In genomic region chr19:6372594-6373095, GRCh38 we compare ENCODE assay signal across 1 cellular context.
TF ChIP-seq lines count a peak whose summit lies in the region.

Gene ALKBH7, plus strand, starts transcription at chr19:6372794. Its CDS starts 27 bp downstream, at chr19:6372821.

TF ChIP-seq in HepG2, 621 proteins besides CTCF, POLR2A, EP300 and RAD21 (continued from another document and continues in another):
- TF ChIP-seq PAXIP1 (CRISPR knock-in tag; conservative IDR thresholded peaks at IDR 0.05) = 0 out of 2 replicates have a peak, but pooled peaks have one; percentile 39
- TF ChIP-seq FOXA3 (CRISPR knock-in tag; IDR thresholded peaks at IDR 0.05) = no peak
- TF ChIP-seq CBX5 (CRISPR knock-in tag; IDR thresholded peaks at IDR 0.05; ENCODE audit: borderline replicate concordance) = no peak
- TF ChIP-seq KDM5B (CRISPR knock-in tag; IDR thresholded peaks at IDR 0.05; ENCODE audit: borderline replicate concordance) = peak; percentile 77
- TF ChIP-seq POLR2AphosphoS5 (IDR thresholded peaks at IDR 0.05; ENCODE audit: low read depth, low read length) = peak; percentile 69
- TF ChIP-seq, protein P1, sequence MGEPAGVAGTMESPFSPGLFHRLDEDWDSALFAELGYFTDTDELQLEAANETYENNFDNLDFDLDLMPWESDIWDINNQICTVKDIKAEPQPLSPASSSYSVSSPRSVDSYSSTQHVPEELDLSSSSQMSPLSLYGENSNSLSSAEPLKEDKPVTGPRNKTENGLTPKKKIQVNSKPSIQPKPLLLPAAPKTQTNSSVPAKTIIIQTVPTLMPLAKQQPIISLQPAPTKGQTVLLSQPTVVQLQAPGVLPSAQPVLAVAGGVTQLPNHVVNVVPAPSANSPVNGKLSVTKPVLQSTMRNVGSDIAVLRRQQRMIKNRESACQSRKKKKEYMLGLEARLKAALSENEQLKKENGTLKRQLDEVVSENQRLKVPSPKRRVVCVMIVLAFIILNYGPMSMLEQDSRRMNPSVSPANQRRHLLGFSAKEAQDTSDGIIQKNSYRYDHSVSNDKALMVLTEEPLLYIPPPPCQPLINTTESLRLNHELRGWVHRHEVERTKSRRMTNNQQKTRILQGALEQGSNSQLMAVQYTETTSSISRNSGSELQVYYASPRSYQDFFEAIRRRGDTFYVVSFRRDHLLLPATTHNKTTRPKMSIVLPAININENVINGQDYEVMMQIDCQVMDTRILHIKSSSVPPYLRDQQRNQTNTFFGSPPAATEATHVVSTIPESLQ (CRISPR knock-in tag; conservative IDR thresholded peaks at IDR 0.05) = no peak
- no peak; the same call in 1 of the 2 replicates for TF ChIP-seq ZNF589 (CRISPR knock-in tag; conservative IDR thresholded peaks at IDR 0.05)
- no peak for TF ChIP-seq FUBP1 (CRISPR knock-in tag; IDR thresholded peaks at IDR 0.05; ENCODE audit: borderline replicate concordance)
- TF ChIP-seq, protein P2, sequence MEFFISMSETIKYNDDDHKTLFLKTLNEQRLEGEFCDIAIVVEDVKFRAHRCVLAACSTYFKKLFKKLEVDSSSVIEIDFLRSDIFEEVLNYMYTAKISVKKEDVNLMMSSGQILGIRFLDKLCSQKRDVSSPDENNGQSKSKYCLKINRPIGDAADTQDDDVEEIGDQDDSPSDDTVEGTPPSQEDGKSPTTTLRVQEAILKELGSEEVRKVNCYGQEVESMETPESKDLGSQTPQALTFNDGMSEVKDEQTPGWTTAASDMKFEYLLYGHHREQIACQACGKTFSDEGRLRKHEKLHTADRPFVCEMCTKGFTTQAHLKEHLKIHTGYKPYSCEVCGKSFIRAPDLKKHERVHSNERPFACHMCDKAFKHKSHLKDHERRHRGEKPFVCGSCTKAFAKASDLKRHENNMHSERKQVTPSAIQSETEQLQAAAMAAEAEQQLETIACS (CRISPR knock-in tag; IDR thresholded peaks at IDR 0.05) = 0 out of 2 replicates have a peak, but pooled peaks have one; percentile 10
- no peak for TF ChIP-seq ZBTB21 (CRISPR knock-in tag; IDR thresholded peaks at IDR 0.05)
- TF ChIP-seq, protein P3, sequence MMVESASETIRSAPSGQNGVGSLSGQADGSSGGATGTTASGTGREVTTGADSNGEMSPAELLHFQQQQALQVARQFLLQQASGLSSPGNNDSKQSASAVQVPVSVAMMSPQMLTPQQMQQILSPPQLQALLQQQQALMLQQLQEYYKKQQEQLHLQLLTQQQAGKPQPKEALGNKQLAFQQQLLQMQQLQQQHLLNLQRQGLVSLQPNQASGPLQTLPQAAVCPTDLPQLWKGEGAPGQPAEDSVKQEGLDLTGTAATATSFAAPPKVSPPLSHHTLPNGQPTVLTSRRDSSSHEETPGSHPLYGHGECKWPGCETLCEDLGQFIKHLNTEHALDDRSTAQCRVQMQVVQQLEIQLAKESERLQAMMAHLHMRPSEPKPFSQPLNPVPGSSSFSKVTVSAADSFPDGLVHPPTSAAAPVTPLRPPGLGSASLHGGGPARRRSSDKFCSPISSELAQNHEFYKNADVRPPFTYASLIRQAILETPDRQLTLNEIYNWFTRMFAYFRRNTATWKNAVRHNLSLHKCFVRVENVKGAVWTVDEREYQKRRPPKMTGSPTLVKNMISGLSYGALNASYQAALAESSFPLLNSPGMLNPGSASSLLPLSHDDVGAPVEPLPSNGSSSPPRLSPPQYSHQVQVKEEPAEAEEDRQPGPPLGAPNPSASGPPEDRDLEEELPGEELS (CRISPR knock-in tag; IDR thresholded peaks at IDR 0.05) = no peak
- no peak for TF ChIP-seq ZIK1 (CRISPR knock-in tag; IDR thresholded peaks at IDR 0.05; ENCODE audit: borderline replicate concordance, low read depth)
- peak; percentile 38; the same call in 1 of the 2 replicates for TF ChIP-seq FOXO1 (CRISPR knock-in tag; IDR thresholded peaks at IDR 0.05)
- TF ChIP-seq ZNF543 (CRISPR knock-in tag; IDR thresholded peaks at IDR 0.05) = peak; percentile 52; the same call in 1 of the 2 replicates
- TF ChIP-seq ZNF253 (CRISPR knock-in tag; IDR thresholded peaks at IDR 0.05; ENCODE audit: borderline replicate concordance) = peak; percentile 89; the same call in 1 of the 2 replicates
- peak; percentile 54; the same call in 1 of the 2 replicates for TF ChIP-seq ZNF776 (CRISPR knock-in tag; IDR thresholded peaks at IDR 0.05)
- TF ChIP-seq ZBTB8A (CRISPR knock-in tag; IDR thresholded peaks at IDR 0.05; ENCODE audit: borderline replicate concordance, low read depth) = no peak
- no peak for TF ChIP-seq ZNF280D (CRISPR knock-in tag; IDR thresholded peaks at IDR 0.05)
- TF ChIP-seq ZNF274 (CRISPR knock-in tag; IDR thresholded peaks at IDR 0.05) = peak; percentile 54; the same call in 1 of the 2 replicates
- no peak for TF ChIP-seq ZNF615 (CRISPR knock-in tag; IDR thresholded peaks at IDR 0.05; ENCODE audit: borderline replicate concordance)
- TF ChIP-seq BHLHE40 (IDR thresholded peaks at IDR 0.05; ENCODE audit: low read length) = no peak
- no peak for TF ChIP-seq ZNF382 (CRISPR knock-in tag; IDR thresholded peaks at IDR 0.05; ENCODE audit: borderline replicate concordance)
- TF ChIP-seq HCFC1 (IDR thresholded peaks at IDR 0.05; ENCODE audit: low read depth, low read length) = 0 out of 2 replicates have a peak, but pooled peaks have one; percentile 15
- no peak for TF ChIP-seq RORA (CRISPR knock-in tag; IDR thresholded peaks at IDR 0.05)
- TF ChIP-seq IKZF4 (CRISPR knock-in tag; IDR thresholded peaks at IDR 0.05; ENCODE audit: borderline replicate concordance, low read depth, not compliant biosample characterization) = peak; percentile 72
- no peak for TF ChIP-seq ZNF737 (CRISPR knock-in tag; IDR thresholded peaks at IDR 0.05; ENCODE audit: borderline replicate concordance)
- no peak for TF ChIP-seq LRRFIP1 (CRISPR knock-in tag; conservative IDR thresholded peaks at IDR 0.05)
- no peak for TF ChIP-seq FOXK2 (IDR thresholded peaks at IDR 0.05)
- no peak for TF ChIP-seq ZNF644 (CRISPR knock-in tag; IDR thresholded peaks at IDR 0.05; ENCODE audit: low read depth)
- peak; percentile 61; the same call in 1 of the 2 replicates for TF ChIP-seq ZNF704 (CRISPR knock-in tag; IDR thresholded peaks at IDR 0.05; ENCODE audit: borderline replicate concordance)
- TF ChIP-seq PHF5A (CRISPR knock-in tag; IDR thresholded peaks at IDR 0.05; ENCODE audit: low read depth, unreplicated experiment) = no peak
- no peak for TF ChIP-seq ZNF282 (IDR thresholded peaks at IDR 0.05; ENCODE audit: partially characterized antibody)
- TF ChIP-seq FOXK1 (CRISPR knock-in tag; IDR thresholded peaks at IDR 0.05; ENCODE audit: borderline replicate concordance, low read depth) = no peak; the same call in 1 of the 2 replicates
- TF ChIP-seq SMAD1 (CRISPR knock-in tag; IDR thresholded peaks at IDR 0.05; ENCODE audit: borderline replicate concordance, low read depth) = peak; percentile 85; the same call in 1 of the 2 replicates
- TF ChIP-seq NFYB (CRISPR knock-in tag; IDR thresholded peaks at IDR 0.05) = peak; percentile 100
- no peak; the same call in 1 of the 2 replicates for TF ChIP-seq FOSL2 (CRISPR knock-in tag; IDR thresholded peaks at IDR 0.05)
